Comparison of ENCODE assay signal across 9 cellular contexts in genomic region chr11:104164028-104164520, GRCh38. TPM values are rescaled to one million over a fixed set of nuclear protein-coding genes. Genes with fewer than 3 reads are reported as not detected.
DNase-seq lines count a peak whose midpoint lies in the region; ATAC-seq and TF ChIP-seq lines count a peak whose summit lies in the region.
"Had no signal": no experiment of that assay in that cellular context is flagged by ENCODE, and none has a peak within 500 bp of the region (broad histone marks: within the 10 kb centered on the region; RNA-seq: fewer than 3 reads in every experiment).

Gene PDGFD (minus strand): TSS chr11:104164147.

- H3K4me3 Mint-ChIP-seq in activated CD4-positive, alpha-beta memory T cell treated with anti-CD3 and anti-CD28 coated beads for 36 hours, result peak within 1 kb of the TSS; percentile 42
- H3K4me3 Mint-ChIP-seq in naive thymus-derived CD8-positive, alpha-beta T cell, result peak within 1 kb of the TSS in 7 of 10 donors; percentile 2 to 94 (median 62)
- H3K4me3 Mint-ChIP-seq: CD4-positive, alpha-beta T cell had no signal

- H3K9me3 ChIP-seq in vagina, result no peaks in the 10 kb centered on the region

- peak in 2 of 3 experiments; percentile 17 to 30 for TF ChIP-seq CTCF in vagina (IDR thresholded peaks at IDR 0.05)

- no peaks in the 10 kb centered on the region for H3K4me1 ChIP-seq in vagina

- H3K27me3 Mint-ChIP-seq in activated CD4-positive, alpha-beta memory T cell treated with anti-CD3 and anti-CD28 coated beads for 36 hours, result peaks cover 17% of the 10 kb centered on the region
- peaks cover 13 to 56% (median 27%) of the 10 kb centered on the region in 5 donors for H3K27me3 Mint-ChIP-seq in naive thymus-derived CD8-positive, alpha-beta T cell

- H3K4me1 Mint-ChIP-seq in activated CD4-positive, alpha-beta memory T cell treated with anti-CD3 and anti-CD28 coated beads for 36 hours (ENCODE audit: low read depth), result peaks cover 7% of the 10 kb centered on the region
- peaks cover 2 to 12% (median 7%) of the 10 kb centered on the region in 4 donors for H3K4me1 Mint-ChIP-seq in naive thymus-derived CD8-positive, alpha-beta T cell

- intact Hi-C loops in activated CD4-positive, alpha-beta memory T cell treated with anti-CD3 and anti-CD28 coated beads for 36 hours (cut with micrococcal nuclease), result no loop called here
- intact Hi-C loops in vagina (cut with DNase I), result no loop called here

- peak within 1 kb of the TSS; percentile 49 to 61 for H3K4me3 ChIP-seq in vagina

- no peaks in the 10 kb centered on the region for H3K9me3 Mint-ChIP-seq in activated CD4-positive, alpha-beta memory T cell treated with anti-CD3 and anti-CD28 coated beads for 36 hours
- H3K9me3 Mint-ChIP-seq in naive thymus-derived CD8-positive, alpha-beta T cell, result no peaks in the 10 kb centered on the region
- H3K9me3 Mint-ChIP-seq: CD4-positive, alpha-beta T cell had no signal

- no peak within 1 kb of the TSS for H3K27ac Mint-ChIP-seq in activated CD4-positive, alpha-beta memory T cell treated with anti-CD3 and anti-CD28 coated beads for 36 hours
- peak within 1 kb of the TSS in 1 of 10 donors; percentile 83 for H3K27ac Mint-ChIP-seq in naive thymus-derived CD8-positive, alpha-beta T cell
- H3K27ac Mint-ChIP-seq: CD4-positive, alpha-beta T cell had no signal

- no peak for DNase-seq in activated CD4-positive, CD25-positive, alpha-beta regulatory T cell (lab: John Stamatoyannopoulos, UW)
- DNase-seq in NCI-H1105 (lab: John Stamatoyannopoulos, UW) (peak; percentile 30), fibroblast of peridontal ligament (ENCODE audit: extremely low read depth) (peak; percentile 55), vagina (ENCODE audit: extremely low spot score in 2 of 2) (no peak)
- peak; percentile 12 for DNase-seq in activated CD4-positive, alpha-beta memory T cell treated with anti-CD3 and anti-CD28 coated beads for 36 hours
- DNase-seq in naive thymus-derived CD8-positive, alpha-beta T cell, result peak in 4 of 10 donors; percentile 1 to 27 (median 14)

- no peaks in the 10 kb centered on the region for H3K36me3 Mint-ChIP-seq in activated CD4-positive, alpha-beta memory T cell treated with anti-CD3 and anti-CD28 coated beads for 36 hours
- no peaks in the 10 kb centered on the region for H3K36me3 Mint-ChIP-seq in naive thymus-derived CD8-positive, alpha-beta T cell

- H3K27me3 ChIP-seq in vagina, result no peaks in the 10 kb centered on the region

- POLR2A ChIA-PET in activated CD4-positive, alpha-beta memory T cell treated with anti-CD3 and anti-CD28 coated beads for 36 hours (lab: Charles Lee), result no interaction called here
- POLR2A ChIA-PET in naive thymus-derived CD8-positive, alpha-beta T cell (lab: Charles Lee), result no interaction called here

- H3K27ac ChIP-seq in vagina, result peak within 1 kb of the TSS; percentile 27

- H3K36me3 ChIP-seq in vagina, result no peaks in the 10 kb centered on the region

- TF ChIP-seq POLR2A in vagina (IDR thresholded peaks at IDR 0.05), result no peak

- peak; percentile 41 to 42 for ATAC-seq in activated CD4-positive, CD25-positive, alpha-beta regulatory T cell treated with anti-CD3 and anti-CD28 coated beads, Interleukin-2, amount 50 U/mL, for 24 hours
- ATAC-seq in HG02588 (IDR thresholded peaks at IDR 0.05; ENCODE audit: unreplicated experiment), result peak; percentile 90
- peak; percentile 25 to 39 for ATAC-seq in naive thymus-derived CD8-positive, alpha-beta T cell

- CTCF ChIA-PET in activated CD4-positive, alpha-beta memory T cell treated with anti-CD3 and anti-CD28 coated beads for 36 hours (lab: Charles Lee), result interaction anchor here (0.9 to 1.5 kb wide), 3 partner anchors 13 to 481 kb away, joined by 3 to 5 read pairs (median 4); no protein-coding TSS in a partner anchor

RNA-seq across cellular contexts. Expression of gene PDGFD, which starts in this region (rescaled TPM):
- not detected for total RNA-seq in activated CD4-positive, alpha-beta memory T cell treated with anti-CD3 and anti-CD28 coated beads for 36 hours
- total RNA-seq in naive thymus-derived CD8-positive, alpha-beta T cell, result under 1 TPM; 0.22 to 0.44 TPM
- 10 to 100 TPM in 1 of 3 donors, under 1 TPM in 2; 0.17 to 16.3 (median 0.43) TPM for polyA plus RNA-seq in naive thymus-derived CD8-positive, alpha-beta T cell
- 21.9 TPM for total RNA-seq in vagina
- total RNA-seq: CD4-positive, alpha-beta T cell had no signal

Comparison
In these comparisons a context has a peak if more than half of its experiments do, and no peak if none do; other contexts are left out.
1. RNA of gene PDGFD (total RNA-seq): 21.9 TPM in vagina (single experiment); 0.22 to 0.44 TPM in naive thymus-derived CD8-positive, alpha-beta T cell and not detected in activated CD4-positive, alpha-beta memory T cell treated with anti-CD3 and anti-CD28 coated beads for 36 hours; every median in the first group is over 10 times any median in the second.
2. Peak in DNase-seq in activated CD4-positive, alpha-beta memory T cell treated with anti-CD3 and anti-CD28 coated beads for 36 hours; RNA of the gene not detected or under 1 TPM.
3. ATAC-seq: peak in every context shown above with its lines; median percentile 90 in HG02588; 42 in activated CD4-positive, CD25-positive, alpha-beta regulatory T cell treated with anti-CD3 and anti-CD28 coated beads, Interleukin-2, amount 50 U/mL, for 24 hours; 32 in naive thymus-derived CD8-positive, alpha-beta T cell.
4. DNase-seq: peak in NCI-H1105 (single experiment) and fibroblast of peridontal ligament (single experiment); none in activated CD4-positive, CD25-positive, alpha-beta regulatory T cell (0 of 4) and vagina (0 of 2).